Comparison of ENCODE assay signal across 15 cellular contexts in the genomic region with DNA sequence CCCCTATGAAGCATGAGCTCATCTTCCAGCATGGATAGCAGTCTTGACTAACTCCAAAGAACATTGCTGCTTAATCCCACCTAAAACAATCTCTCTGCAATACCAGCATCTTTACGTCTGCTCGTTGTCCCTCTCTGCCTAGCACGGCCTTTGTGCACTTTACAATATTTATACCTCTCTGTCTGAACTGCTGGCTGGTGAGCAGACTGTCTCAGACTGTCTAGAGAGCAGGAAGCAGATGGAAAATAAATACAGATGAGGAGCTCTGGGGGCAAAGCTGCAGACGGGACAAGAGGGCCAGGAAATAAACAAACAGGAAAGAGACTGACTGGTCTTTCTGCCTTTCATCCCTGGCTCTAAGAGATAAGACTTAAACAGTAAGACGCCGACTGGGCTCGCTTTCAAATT.
DNase-seq lines count a peak whose midpoint lies in the region; ATAC-seq, FAIRE-seq and TF ChIP-seq lines count a peak whose summit lies in the region.
"Had no signal": no experiment of that assay in that cellular context is flagged by ENCODE, and none has a peak within 500 bp of the region (broad histone marks: within the 10 kb centered on the region; RNA-seq: fewer than 3 reads in every experiment).

No MANE protein-coding gene starts in this region.

- TF ChIP-seq POLR2A in A549 (IDR thresholded peaks at IDR 0.05; ENCODE audit: low read length): no peak

- no peaks in the 10 kb centered on the region for H3K9me3 ChIP-seq in A549

- no peak overlapping the region for H3K4me3 ChIP-seq in A549
- H3K4me3 ChIP-seq: skin epidermis had no signal

- no peak; a peak in 2 of 6 replicates for ATAC-seq in A549
- peak; percentile 22 for ATAC-seq in left lobe of liver
- no peak for ATAC-seq in HG02798 (IDR thresholded peaks at IDR 0.05; ENCODE audit: poor library complexity, unreplicated experiment)
- ATAC-seq: naive thymus-derived CD4-positive, alpha-beta T cell had no signal

- TF ChIP-seq CTCF in A549 (IDR thresholded peaks at IDR 0.05) (no peak), VCaP (conservative IDR thresholded peaks at IDR 0.05) (no peak)

- POLR2A ChIA-PET in A549 (lab: Yijun Ruan, JAX): no interaction called here

- no peaks in the 10 kb centered on the region for H3K4me1 ChIP-seq in A549

- WGBS in A549 (ENCODE audit: missing lambda C conversion rate): 50% methylated on average over 7 of the region's 7 CpGs

- FAIRE-seq in A549 (lab: Jason Lieb, UNC): no peak

- TF ChIP-seq EP300 in A549 (IDR thresholded peaks at IDR 0.05): no peak

- H3K27ac ChIP-seq in A549: 0 out of 6 replicates have a peak overlapping the region, but pooled peaks of 1 of the 2 experiments have one; percentile 17
- H3K27ac ChIP-seq in VCaP: peak overlapping the region; percentile 49
- H3K27ac ChIP-seq: skin epidermis had no signal

- TF ChIP-seq RAD21 in A549 (conservative IDR thresholded peaks at IDR 0.05 in 1 of 2, IDR thresholded peaks at IDR 0.05 in 1 of 2): no peak

- no peak for DNase-seq in A549 (ENCODE audit: low read depth in 1 of 2, low spot score in 1 of 2)
- DNase-seq in Kasumi-1 (lab: John Stamatoyannopoulos, UW): peak; percentile 57 to 67
- DNase-seq in left lobe of liver (ENCODE audit: low spot score): no peak
- DNase-seq in putamen (ENCODE audit: low spot score): no peak
- DNase-seq in GDM1 (lab: John Stamatoyannopoulos, UW): no peak
- no peak for DNase-seq in NCI-H1436 (lab: John Stamatoyannopoulos, UW)
- DNase-seq: activated CD4-positive, alpha-beta T cell treated with anti-CD3 and anti-CD28 coated beads, Interleukin-2, amount 50 U/mL, for 48 hours; activated effector memory CD4-positive, alpha-beta T cell treated with anti-CD3 and anti-CD28 coated beads, Interleukin-2, amount 50 U/mL, for 16 hours; caudate nucleus; MM.1S; naive thymus-derived CD4-positive, alpha-beta T cell; SW 1271 had no signal

- CTCF ChIA-PET in A549 (lab: Yijun Ruan, JAX): no interaction called here

- H3K4me2 ChIP-seq in A549: peak overlapping the region; percentile 23; the same call in 2 of the 3 replicates

TF ChIP-seq in A549, 52 proteins besides CTCF, POLR2A, EP300 and RAD21:
- TF ChIP-seq HOXA7 (CRISPR knock-in tag; IDR thresholded peaks at IDR 0.05) (no peak), EHMT2 (IDR thresholded peaks at IDR 0.05; ENCODE audit: low read depth) (no peak), BHLHE40 (IDR thresholded peaks at IDR 0.05; ENCODE audit: low read depth, low read length) (no peak), SMC3 (IDR thresholded peaks at IDR 0.05) (no peak), CHD2 (IDR thresholded peaks at IDR 0.05; ENCODE audit: low read length, partially characterized antibody) (no peak), FOXS1 (CRISPR knock-in tag; IDR thresholded peaks at IDR 0.05) (no peak), MAFK (IDR thresholded peaks at IDR 0.05; ENCODE audit: partially characterized antibody) (no peak), CBX2 (IDR thresholded peaks at IDR 0.05; ENCODE audit: borderline replicate concordance, low read depth) (no peak), NPAS2 (CRISPR knock-in tag; IDR thresholded peaks at IDR 0.05; ENCODE audit: borderline replicate concordance) (no peak)
- TF ChIP-seq, protein P1, sequence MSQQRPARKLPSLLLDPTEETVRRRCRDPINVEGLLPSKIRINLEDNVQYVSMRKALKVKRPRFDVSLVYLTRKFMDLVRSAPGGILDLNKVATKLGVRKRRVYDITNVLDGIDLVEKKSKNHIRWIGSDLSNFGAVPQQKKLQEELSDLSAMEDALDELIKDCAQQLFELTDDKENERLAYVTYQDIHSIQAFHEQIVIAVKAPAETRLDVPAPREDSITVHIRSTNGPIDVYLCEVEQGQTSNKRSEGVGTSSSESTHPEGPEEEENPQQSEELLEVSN (IDR thresholded peaks at IDR 0.05; ENCODE audit: borderline replicate concordance, low read depth): no peak
- TF ChIP-seq, protein P2, sequence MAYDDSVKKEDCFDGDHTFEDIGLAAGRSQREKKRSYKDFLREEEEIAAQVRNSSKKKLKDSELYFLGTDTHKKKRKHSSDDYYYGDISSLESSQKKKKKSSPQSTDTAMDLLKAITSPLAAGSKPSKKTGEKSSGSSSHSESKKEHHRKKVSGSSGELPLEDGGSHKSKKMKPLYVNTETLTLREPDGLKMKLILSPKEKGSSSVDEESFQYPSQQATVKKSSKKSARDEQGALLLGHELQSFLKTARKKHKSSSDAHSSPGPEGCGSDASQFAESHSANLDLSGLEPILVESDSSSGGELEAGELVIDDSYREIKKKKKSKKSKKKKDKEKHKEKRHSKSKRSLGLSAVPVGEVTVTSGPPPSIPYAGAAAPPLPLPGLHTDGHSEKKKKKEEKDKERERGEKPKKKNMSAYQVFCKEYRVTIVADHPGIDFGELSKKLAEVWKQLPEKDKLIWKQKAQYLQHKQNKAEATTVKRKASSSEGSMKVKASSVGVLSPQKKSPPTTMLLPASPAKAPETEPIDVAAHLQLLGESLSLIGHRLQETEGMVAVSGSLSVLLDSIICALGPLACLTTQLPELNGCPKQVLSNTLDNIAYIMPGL (CRISPR knock-in tag; IDR thresholded peaks at IDR 0.05; ENCODE audit: borderline replicate concordance): no peak
- TF ChIP-seq, protein P3, sequence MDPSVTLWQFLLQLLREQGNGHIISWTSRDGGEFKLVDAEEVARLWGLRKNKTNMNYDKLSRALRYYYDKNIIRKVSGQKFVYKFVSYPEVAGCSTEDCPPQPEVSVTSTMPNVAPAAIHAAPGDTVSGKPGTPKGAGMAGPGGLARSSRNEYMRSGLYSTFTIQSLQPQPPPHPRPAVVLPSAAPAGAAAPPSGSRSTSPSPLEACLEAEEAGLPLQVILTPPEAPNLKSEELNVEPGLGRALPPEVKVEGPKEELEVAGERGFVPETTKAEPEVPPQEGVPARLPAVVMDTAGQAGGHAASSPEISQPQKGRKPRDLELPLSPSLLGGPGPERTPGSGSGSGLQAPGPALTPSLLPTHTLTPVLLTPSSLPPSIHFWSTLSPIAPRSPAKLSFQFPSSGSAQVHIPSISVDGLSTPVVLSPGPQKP (IDR thresholded peaks at IDR 0.05; ENCODE audit: low read depth, low read length): no peak

Comparison
In these comparisons a context has a peak if more than half of its experiments do, and no peak if none do; other contexts are left out.
1. DNase-seq: peak in Kasumi-1 (2 of 2); none in A549 (0 of 2), left lobe of liver (single experiment), putamen (single experiment), GDM1 (single experiment) and NCI-H1436 (single experiment).